14 cellular contexts compared by ENCODE assay signal in the genomic region with DNA sequence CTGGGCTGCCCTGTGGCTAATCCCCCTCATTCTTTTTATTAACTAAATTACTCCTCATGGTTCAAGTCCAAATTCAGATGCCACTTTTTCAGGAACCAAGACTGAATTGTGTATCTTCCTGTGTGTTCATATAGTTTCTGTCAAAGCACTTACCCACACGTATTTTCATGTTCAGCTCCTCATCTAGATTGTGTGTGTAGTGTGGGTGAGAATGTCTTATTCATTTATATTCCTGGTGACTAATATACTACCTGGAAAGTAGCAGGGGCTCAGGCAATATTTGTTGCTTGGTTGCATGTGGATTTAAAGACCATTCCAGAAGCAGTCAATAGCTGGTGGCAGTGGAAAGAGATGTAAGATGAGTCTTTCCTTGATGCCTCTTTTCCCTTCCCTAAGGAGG.
"Had no signal": no experiment of that assay in that cellular context is flagged by ENCODE, and none has a peak within 500 bp of the region (broad histone marks: within the 10 kb centered on the region; RNA-seq: fewer than 3 reads in every experiment).

No MANE protein-coding gene starts in this region.

- H3K27ac Mint-ChIP-seq: activated CD4-positive, alpha-beta T cell treated with anti-CD3 and anti-CD28 coated beads, Interleukin-2, amount 10 ng/mL, durations not matched to agents 7 days and 5 days; dendritic cell treated with granulocyte-macrophage colony-stimulating factor and Interleukin-4, amounts not matched to agents 40 ng/mL and 50 ng/mL, for 4 days had no signal

- H3K4me2 ChIP-seq: SK-N-SH had no signal

- H3K4me1 ChIP-seq: pancreas, right lobe of liver had no signal

- ATAC-seq: left ventricle myocardium superior, pancreas had no signal

- H3K9me3 ChIP-seq: neutrophil, pancreas, right lobe of liver, SK-N-SH had no signal

- H3K9ac ChIP-seq: SK-N-SH had no signal

- DNase-seq: activated CD4-positive, alpha-beta T cell treated with anti-CD3 and anti-CD28 coated beads, Interleukin-2, amount 10 ng/mL, durations not matched to agents 7 days and 5 days; activated CD4-positive, CD25-positive, alpha-beta regulatory T cell; activated CD8-positive, alpha-beta memory T cell treated with anti-CD3 and anti-CD28 coated beads for 24 hours; activated CD8-positive, alpha-beta memory T cell treated with anti-CD3 and anti-CD28 coated beads, Interleukin-2, amount 50 U/mL, for 48 hours; activated naive CD4-positive, alpha-beta T cell treated with anti-CD3 and anti-CD28 coated beads, Interleukin-2, amount 50 U/mL, for 16 hours; effector memory CD4-positive, alpha-beta T cell; left ventricle myocardium superior; pancreas; right lobe of liver; SK-N-SH; stimulated activated CD4-positive, alpha-beta T cell treated with anti-CD3 and anti-CD28 coated beads, Interleukin-15, amount 100 ng/mL, for 24 hours; stimulated activated CD4-positive, alpha-beta T cell treated with anti-CD3 and anti-CD28 coated beads, Interleukin-2, amount 100 ng/mL, for 48 hours had no signal

- H3K4me3 ChIP-seq: pancreas, right lobe of liver had no signal

- H3K4me3 Mint-ChIP-seq: activated CD4-positive, alpha-beta T cell treated with anti-CD3 and anti-CD28 coated beads, Interleukin-2, amount 10 ng/mL, durations not matched to agents 7 days and 5 days; dendritic cell treated with granulocyte-macrophage colony-stimulating factor and Interleukin-4, amounts not matched to agents 40 ng/mL and 50 ng/mL, for 4 days had no signal

- H3K27me3 ChIP-seq: neutrophil, pancreas, right lobe of liver had no signal

- H3K27me3 Mint-ChIP-seq: activated CD4-positive, alpha-beta T cell treated with anti-CD3 and anti-CD28 coated beads, Interleukin-2, amount 10 ng/mL, durations not matched to agents 7 days and 5 days; dendritic cell treated with granulocyte-macrophage colony-stimulating factor and Interleukin-4, amounts not matched to agents 40 ng/mL and 50 ng/mL, for 4 days had no signal

- H3K4me1 Mint-ChIP-seq: activated CD4-positive, alpha-beta T cell treated with anti-CD3 and anti-CD28 coated beads, Interleukin-2, amount 10 ng/mL, durations not matched to agents 7 days and 5 days had no signal

- H3K27ac ChIP-seq: neutrophil, pancreas, right lobe of liver had no signal

- H3K9me3 Mint-ChIP-seq: activated CD4-positive, alpha-beta T cell treated with anti-CD3 and anti-CD28 coated beads, Interleukin-2, amount 10 ng/mL, durations not matched to agents 7 days and 5 days; dendritic cell treated with granulocyte-macrophage colony-stimulating factor and Interleukin-4, amounts not matched to agents 40 ng/mL and 50 ng/mL, for 4 days had no signal
